ENCODE assay signal across 8 cellular contexts in the genomic region with DNA sequence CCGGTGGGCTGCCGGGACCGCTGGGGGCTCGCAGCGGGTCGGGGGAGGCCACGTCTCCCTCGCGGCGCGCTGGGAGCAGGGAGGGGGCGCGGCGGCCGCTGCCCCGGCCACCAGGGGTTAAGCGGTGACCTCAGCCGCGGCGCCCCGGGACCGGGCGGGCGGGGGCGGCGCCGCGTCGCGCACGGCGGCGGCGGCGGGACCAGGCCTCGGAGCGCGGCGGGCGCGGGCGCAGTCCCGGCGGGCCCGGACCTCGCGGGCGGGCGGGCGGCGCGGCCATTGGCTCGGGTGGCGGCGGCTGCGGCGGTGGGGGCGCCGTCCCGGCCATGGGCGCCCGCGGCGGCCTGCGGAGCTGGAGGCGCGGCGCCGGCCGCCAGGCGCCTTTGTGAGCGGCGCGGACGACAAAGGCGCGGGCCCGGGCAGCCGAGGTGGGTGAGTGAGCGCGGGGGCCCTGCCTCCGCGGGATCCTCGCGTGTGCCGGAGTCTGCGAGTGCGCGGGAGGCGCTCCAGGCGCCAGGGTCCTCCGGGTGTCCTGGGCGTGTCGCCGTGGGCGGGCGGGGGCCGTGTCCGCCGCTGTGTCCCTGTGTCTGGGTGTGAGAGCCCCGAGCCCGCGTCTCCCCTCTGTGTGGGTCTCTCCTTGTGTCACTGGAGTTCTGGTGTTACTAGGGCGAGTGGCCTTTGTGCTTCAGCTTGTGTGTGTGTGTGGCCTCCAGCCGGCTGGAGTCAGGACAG. TPM values are rescaled to one million over a fixed set of nuclear protein-coding genes. Genes with fewer than 3 reads are reported as not detected.
DNase-seq lines count a peak whose midpoint lies in the region; ATAC-seq and TF ChIP-seq lines count a peak whose summit lies in the region.

A gene with protein sequence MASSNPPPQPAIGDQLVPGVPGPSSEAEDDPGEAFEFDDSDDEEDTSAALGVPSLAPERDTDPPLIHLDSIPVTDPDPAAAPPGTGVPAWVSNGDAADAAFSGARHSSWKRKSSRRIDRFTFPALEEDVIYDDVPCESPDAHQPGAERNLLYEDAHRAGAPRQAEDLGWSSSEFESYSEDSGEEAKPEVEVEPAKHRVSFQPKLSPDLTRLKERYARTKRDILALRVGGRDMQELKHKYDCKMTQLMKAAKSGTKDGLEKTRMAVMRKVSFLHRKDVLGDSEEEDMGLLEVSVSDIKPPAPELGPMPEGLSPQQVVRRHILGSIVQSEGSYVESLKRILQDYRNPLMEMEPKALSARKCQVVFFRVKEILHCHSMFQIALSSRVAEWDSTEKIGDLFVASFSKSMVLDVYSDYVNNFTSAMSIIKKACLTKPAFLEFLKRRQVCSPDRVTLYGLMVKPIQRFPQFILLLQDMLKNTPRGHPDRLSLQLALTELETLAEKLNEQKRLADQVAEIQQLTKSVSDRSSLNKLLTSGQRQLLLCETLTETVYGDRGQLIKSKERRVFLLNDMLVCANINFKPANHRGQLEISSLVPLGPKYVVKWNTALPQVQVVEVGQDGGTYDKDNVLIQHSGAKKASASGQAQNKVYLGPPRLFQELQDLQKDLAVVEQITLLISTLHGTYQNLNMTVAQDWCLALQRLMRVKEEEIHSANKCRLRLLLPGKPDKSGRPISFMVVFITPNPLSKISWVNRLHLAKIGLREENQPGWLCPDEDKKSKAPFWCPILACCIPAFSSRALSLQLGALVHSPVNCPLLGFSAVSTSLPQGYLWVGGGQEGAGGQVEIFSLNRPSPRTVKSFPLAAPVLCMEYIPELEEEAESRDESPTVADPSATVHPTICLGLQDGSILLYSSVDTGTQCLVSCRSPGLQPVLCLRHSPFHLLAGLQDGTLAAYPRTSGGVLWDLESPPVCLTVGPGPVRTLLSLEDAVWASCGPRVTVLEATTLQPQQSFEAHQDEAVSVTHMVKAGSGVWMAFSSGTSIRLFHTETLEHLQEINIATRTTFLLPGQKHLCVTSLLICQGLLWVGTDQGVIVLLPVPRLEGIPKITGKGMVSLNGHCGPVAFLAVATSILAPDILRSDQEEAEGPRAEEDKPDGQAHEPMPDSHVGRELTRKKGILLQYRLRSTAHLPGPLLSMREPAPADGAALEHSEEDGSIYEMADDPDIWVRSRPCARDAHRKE (N-terminal part only) (plus strand): TSS at position 173 of the 729 bp plus-strand sequence. CDS start 40,898 bp downstream, outside the sequence.

- H3K27me3 Mint-ChIP-seq in activated T-helper 17 cell treated with anti-CD3 and anti-CD28 coated beads, Interleukin-2, amount 50 U/mL, for 72 hours: peaks cover 41% of the 10 kb centered on the region

- peak within 1 kb of the TSS; percentile 53 for H3K4me3 Mint-ChIP-seq in activated T-helper 17 cell treated with anti-CD3 and anti-CD28 coated beads, Interleukin-2, amount 50 U/mL, for 72 hours

- H3K4me3 ChIP-seq in left ventricle myocardium inferior (peak within 1 kb of the TSS; percentile 85), psoas muscle (peak within 1 kb of the TSS; percentile 81)

- H3K36me3 Mint-ChIP-seq in activated T-helper 17 cell treated with anti-CD3 and anti-CD28 coated beads, Interleukin-2, amount 50 U/mL, for 72 hours (ENCODE audit: low read depth): no peaks in the 10 kb centered on the region

- ATAC-seq in activated T-helper 17 cell treated with anti-CD3 and anti-CD28 coated beads, Interleukin-2, amount 50 U/mL, for 72 hours (replicated peaks): no peak
- ATAC-seq in psoas muscle (peak; percentile 55 to 71 (median 65)), GM21825 (IDR thresholded peaks at IDR 0.05; ENCODE audit: unreplicated experiment) (no peak)

- intact Hi-C loops in left ventricle myocardium inferior (cut with micrococcal nuclease): no loop called here
- intact Hi-C loops in psoas muscle (cut with DNase I): no loop called here

- H3K4me1 ChIP-seq in left ventricle myocardium inferior (peaks cover 39% of the 10 kb centered on the region), psoas muscle (peaks cover 17% of the 10 kb centered on the region)

- H3K9me3 Mint-ChIP-seq in activated T-helper 17 cell treated with anti-CD3 and anti-CD28 coated beads, Interleukin-2, amount 50 U/mL, for 72 hours: no peaks in the 10 kb centered on the region

- H3K9me3 ChIP-seq in left ventricle myocardium inferior (replicated peaks) (no peaks in the 10 kb centered on the region), psoas muscle (no peaks in the 10 kb centered on the region)

- no peak for TF ChIP-seq CTCF in left ventricle myocardium inferior (IDR thresholded peaks at IDR 0.05; ENCODE audit: borderline replicate concordance)
- no peak for TF ChIP-seq CTCF in psoas muscle (IDR thresholded peaks at IDR 0.05)

- H3K27ac Mint-ChIP-seq in activated T-helper 17 cell treated with anti-CD3 and anti-CD28 coated beads, Interleukin-2, amount 50 U/mL, for 72 hours: no peak within 1 kb of the TSS

- 0 to 2% (median 1%) methylated on average over 20 to 105 of the region's 105 CpGs for WGBS in psoas muscle, 3 donors

- H3K36me3 ChIP-seq in left ventricle myocardium inferior: no peaks in the 10 kb centered on the region
- H3K36me3 ChIP-seq in psoas muscle (ENCODE audit: insufficient read depth in 1 of 2, low read depth in 1 of 2): no peaks in the 10 kb centered on the region

- DNase-seq in NCI-H748 (lab: John Stamatoyannopoulos, UW; ENCODE audit: unreplicated experiment): peak; percentile 19
- no peak for DNase-seq in NCI-H748 treated with DMSO at 0.1 percent for 48 hours (lab: John Stamatoyannopoulos, UW)
- peak; percentile 29 for DNase-seq in left ventricle myocardium inferior
- peak; percentile 49 to 65 for DNase-seq in psoas muscle
- DNase-seq in activated CD4-positive, CD25-positive, alpha-beta regulatory T cell treated with anti-CD3 and anti-CD28 coated beads, Interleukin-2, amount 50 U/mL, for 72 hours: no peak
- no peak for DNase-seq in SIG-M5 (lab: John Stamatoyannopoulos, UW)

- H3K27me3 ChIP-seq in left ventricle myocardium inferior (ENCODE audit: low read depth) (peaks cover 4% of the 10 kb centered on the region), psoas muscle (ENCODE audit: insufficient read depth in 3 of 3, low read length in 2 of 3) (no peaks in the 10 kb centered on the region)

- H3K4me1 Mint-ChIP-seq in activated T-helper 17 cell treated with anti-CD3 and anti-CD28 coated beads, Interleukin-2, amount 50 U/mL, for 72 hours: no peaks in the 10 kb centered on the region

- H3K27ac ChIP-seq in left ventricle myocardium inferior (replicated peaks) (peak within 1 kb of the TSS; percentile 90), psoas muscle (peak within 1 kb of the TSS; percentile 80)

RNA-seq across cellular contexts. Expression of the gene that starts here (rescaled TPM):
- total RNA-seq in activated T-helper 17 cell treated with anti-CD3 and anti-CD28 coated beads, Interleukin-2, amount 50 U/mL, for 72 hours: not detected
- total RNA-seq in left ventricle myocardium inferior (59.1 TPM), psoas muscle (100 to 1,000 TPM in 1 of 4 donors, 10 to 100 TPM in 3; 25.6 to 108 (median 43.3) TPM)
- 10 to 100 TPM; 18.8 to 52.5 (median 36.1) TPM for polyA plus RNA-seq in psoas muscle

Comparison
In these comparisons a context has a peak if more than half of its experiments do, and no peak if none do; other contexts are left out.
1. RNA of the gene that starts here (total RNA-seq): 59.1 TPM in left ventricle myocardium inferior (single experiment) and 25.6 to 108 TPM in psoas muscle; not detected in activated T-helper 17 cell treated with anti-CD3 and anti-CD28 coated beads, Interleukin-2, amount 50 U/mL, for 72 hours; every median in the first group is over 10 times any median in the second.
2. DNase-seq: peak in NCI-H748 (single experiment), left ventricle myocardium inferior (single experiment) and psoas muscle (2 of 2); none in NCI-H748 treated with DMSO at 0.1 percent for 48 hours (single experiment), activated CD4-positive, CD25-positive, alpha-beta regulatory T cell treated with anti-CD3 and anti-CD28 coated beads, Interleukin-2, amount 50 U/mL, for 72 hours (single experiment) and SIG-M5 (single experiment).
3. ATAC-seq: peak in psoas muscle (4 of 4); none in activated T-helper 17 cell treated with anti-CD3 and anti-CD28 coated beads, Interleukin-2, amount 50 U/mL, for 72 hours (single experiment) and GM21825 (single experiment).